Comparison of ENCODE assay signal across 8 cellular contexts in the genomic region with DNA sequence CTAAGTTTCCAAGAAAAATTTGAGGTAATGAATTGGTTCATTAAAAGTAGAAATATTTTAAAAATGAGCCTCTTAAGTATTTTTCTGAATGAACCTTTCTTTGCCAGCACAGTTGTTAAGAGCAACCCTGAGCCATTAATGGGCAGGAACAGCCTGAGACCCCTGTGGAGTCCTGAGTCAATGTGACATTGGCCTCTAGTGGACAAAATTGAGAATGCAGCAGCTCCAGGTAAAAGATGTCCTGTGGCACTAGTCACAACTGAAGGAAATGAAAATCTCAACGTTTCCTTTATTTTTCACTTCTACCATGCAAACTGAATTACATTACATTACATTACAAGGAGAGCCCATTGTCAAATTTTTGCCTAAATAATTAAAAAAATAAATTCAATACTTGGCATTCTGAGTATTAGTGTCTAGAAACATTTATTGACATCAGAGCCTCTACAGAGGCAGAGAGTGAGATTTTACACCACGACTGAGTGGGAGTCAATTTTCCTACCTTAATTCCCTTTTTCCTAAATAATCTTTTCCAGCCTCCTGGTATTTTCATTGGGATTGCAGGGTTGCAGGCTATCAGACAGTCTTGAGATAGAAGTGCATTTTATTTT.
DNase-seq lines count a peak whose midpoint lies in the region; ATAC-seq and TF ChIP-seq lines count a peak whose summit lies in the region.

No MANE protein-coding gene starts in this region.

- H3K9me3 ChIP-seq in neutrophil = no peaks in the 10 kb centered on the region

- TF ChIP-seq CTCF in HL-60 (IDR thresholded peaks at IDR 0.05; ENCODE audit: insufficient read depth, low read length) = peak; percentile 89
- peak; percentile 79 for TF ChIP-seq CTCF in neutrophil (IDR thresholded peaks at IDR 0.05)

- H3K4me3 ChIP-seq in HL-60 (replicated peaks; ENCODE audit: insufficient read depth, low read length) (no peak overlapping the region), neutrophil (ENCODE audit: low read depth in 1 of 2, low read length in 1 of 2) (no peak overlapping the region)

- H3K27me3 ChIP-seq in HL-60 (ENCODE audit: insufficient read depth, poor library complexity, severe bottlenecking) (no peaks in the 10 kb centered on the region), neutrophil (no peaks in the 10 kb centered on the region)

- H3K4me1 ChIP-seq in neutrophil (ENCODE audit: control insufficient read depth in 1 of 2, insufficient read depth in 1 of 2, low read depth in 1 of 2, low read length in 1 of 2) = no peaks in the 10 kb centered on the region

- ATAC-seq in GM21423 (IDR thresholded peaks at IDR 0.05; ENCODE audit: unreplicated experiment) = peak; percentile 92

- H3K27ac ChIP-seq in HL-60 (replicated peaks) = no peak overlapping the region
- no peak overlapping the region for H3K27ac ChIP-seq in neutrophil

- H3K36me3 ChIP-seq in neutrophil = peaks cover 8% of the 10 kb centered on the region

- DNase-seq in ELF-1 (ENCODE audit: low read depth, low spot score) (peak; percentile 81), HL-60 (ENCODE audit: low read depth in 1 of 2, low spot score in 1 of 2) (peak; percentile 47 to 60), NCI-H82 treated with DMSO at 0.1 percent for 48 hours (lab: John Stamatoyannopoulos, UW; ENCODE audit: unreplicated experiment) (peak; percentile 60), activated T-cell treated with anti-CD3 and anti-CD28 coated beads for 4 hours (peak; percentile 53), fibroblast of the conjunctiva (ENCODE audit: low read depth) (peak; percentile 55), OCI-M2 (lab: John Stamatoyannopoulos, UW; ENCODE audit: unreplicated experiment) (no peak)
